In the genomic region with DNA sequence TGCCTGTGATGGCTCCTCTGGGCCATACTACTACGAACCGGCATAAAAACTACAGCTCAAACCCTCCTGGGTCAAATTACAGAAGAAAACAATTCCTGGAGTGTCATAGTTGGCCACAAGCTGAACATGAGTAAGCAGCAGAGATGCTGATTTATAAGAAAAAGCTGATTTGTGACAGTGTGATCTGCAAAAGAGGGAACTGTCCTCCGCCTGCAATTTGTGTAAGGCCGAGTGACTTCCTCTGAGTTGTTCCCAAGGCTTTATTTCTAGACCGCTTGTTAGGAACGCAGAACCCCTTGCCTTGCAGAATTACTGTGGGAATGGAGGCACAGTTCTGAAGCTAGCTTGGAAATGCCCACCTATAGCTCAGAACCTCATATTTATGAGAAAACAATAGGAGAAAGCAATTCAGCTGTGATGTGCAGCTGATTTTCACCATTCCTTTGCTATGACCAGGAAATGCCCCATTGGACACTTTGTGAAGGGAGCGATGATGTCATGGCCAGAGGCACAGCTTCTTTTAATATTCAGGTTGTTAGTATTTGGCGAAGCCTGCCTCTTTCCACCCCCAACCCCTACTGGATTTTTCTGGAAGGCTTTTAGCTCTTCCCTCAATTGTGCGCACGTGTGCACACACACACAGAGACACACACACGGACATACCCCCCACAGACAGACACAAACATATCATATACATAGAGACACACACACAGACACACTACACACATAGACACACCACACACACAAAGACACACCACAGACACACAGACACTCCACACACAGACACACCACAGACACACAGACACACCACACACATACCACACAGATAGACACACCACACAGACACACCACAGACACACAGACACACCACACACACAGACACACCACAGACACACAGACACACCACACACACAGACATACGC, we compare ENCODE assay signal across 8 cellular contexts. TPM values are rescaled to one million over a fixed set of nuclear protein-coding genes. Genes with fewer than 3 reads are reported as not detected.
DNase-seq lines count a peak whose midpoint lies in the region; ATAC-seq and TF ChIP-seq lines count a peak whose summit lies in the region.

No MANE protein-coding gene starts in this region.

- CTCF ChIA-PET in CD8-positive, alpha-beta memory T cell (lab: Charles Lee) = interaction anchor here (0.7 to 2.3 kb wide), 5 partner anchors 8 to 97 kb away, joined by 3 to 9 read pairs (median 5); no protein-coding TSS in a partner anchor
- CTCF ChIA-PET in mammary epithelial cell (lab: Charles Lee; ENCODE audit: low non-redundant PET) = interaction anchor here (0.6 to 1.2 kb wide), 6 partner anchors 10 to 1183 kb away, joined by 3 to 15 read pairs (median 4); no protein-coding TSS in a partner anchor

- in situ Hi-C loops in mammary epithelial cell (cut with MboI; ENCODE audit: low sequenced_read_pairs in 2 of 2) = loop anchor here in 1 of 2 donors (5.0 to 25.0 kb wide), 2 partner anchors 44 to 499 kb away; a partner anchor contains a TSS

- POLR2A ChIA-PET in CD8-positive, alpha-beta memory T cell (lab: Charles Lee) = no interaction called here

- TSS peak; percentile 77 for BruUV-seq in mammary epithelial cell (replicated peaks; lab: Mats Ljungman, UMichigan)

- intact Hi-C loops in mammary epithelial cell (cut with micrococcal nuclease) = loop anchor here (1.0 kb wide), 2 partner anchors 19 to 24 kb away; no protein-coding TSS in a partner anchor

- H3K9ac ChIP-seq in mammary epithelial cell (ENCODE audit: insufficient read depth, low read length) = peak overlapping the region; percentile 76

- dilution Hi-C loops in mammary epithelial cell (cut with HindIII; ENCODE audit: low sequenced_read_pairs) = no loop called here

- H3K4me1 Mint-ChIP-seq in CD8-positive, alpha-beta memory T cell = peaks cover 30 to 47% (median 31%) of the 10 kb centered on the region in 3 donors

- peak overlapping the region; percentile 8 for H3K27ac ChIP-seq in CD8-positive, alpha-beta memory T cell (ENCODE audit: low read depth, low read length)
- H3K27ac ChIP-seq in mammary epithelial cell (ENCODE audit: insufficient read depth, low read depth, low read length) = peak overlapping the region; percentile 95

- H3K4me1 ChIP-seq in CD8-positive, alpha-beta memory T cell (ENCODE audit: insufficient read depth, low read length) = peaks cover 21% of the 10 kb centered on the region
- peaks cover 49% of the 10 kb centered on the region for H3K4me1 ChIP-seq in mammary epithelial cell (ENCODE audit: insufficient read depth, low read length)

- H3K36me3 Mint-ChIP-seq in CD8-positive, alpha-beta memory T cell = no peaks in the 10 kb centered on the region

- WGBS in mammary epithelial cell (ENCODE audit: low coverage, missing lambda C conversion rate) = 50% methylated on average over 10 of the region's 12 CpGs

- no peak overlapping the region for H3K4me3 ChIP-seq in CD8-positive, alpha-beta memory T cell (ENCODE audit: low read length)
- no peak overlapping the region for H3K4me3 ChIP-seq in mammary epithelial cell (replicated peaks in 1 of 3; ENCODE audit: insufficient read depth in 1 of 3, low read depth in 2 of 3, low read length in 3 of 3)

- ATAC-seq in GM18873 (IDR thresholded peaks at IDR 0.05; ENCODE audit: low FRiP score, unreplicated experiment) = no peak

- H3K27me3 Mint-ChIP-seq in CD8-positive, alpha-beta memory T cell = peaks cover 0 to 1% of the 10 kb centered on the region in 2 donors

- TF ChIP-seq CTCF in mammary epithelial cell (conservative IDR thresholded peaks at IDR 0.05 in 1 of 2, IDR thresholded peaks at IDR 0.05 in 1 of 2; ENCODE audit: extremely low read depth in 1 of 2, insufficient read depth in 1 of 2, low read depth in 1 of 2, low read length in 2 of 2) = no peak

- H3K9me3 Mint-ChIP-seq in CD8-positive, alpha-beta memory T cell = no peaks in the 10 kb centered on the region

- no peaks in the 10 kb centered on the region for H3K27me3 ChIP-seq in CD8-positive, alpha-beta memory T cell (ENCODE audit: insufficient read depth, low read length, poor library complexity, severe bottlenecking)
- H3K27me3 ChIP-seq in mammary epithelial cell (ENCODE audit: insufficient read depth, low read length) = no peaks in the 10 kb centered on the region

- H3K27ac Mint-ChIP-seq in CD8-positive, alpha-beta memory T cell = peak overlapping the region in 1 of 8 donors; percentile 11

- peak overlapping the region; percentile 71 for H3K4me2 ChIP-seq in mammary epithelial cell (ENCODE audit: insufficient read depth, low read depth, low read length)

- H3K79me2 ChIP-seq in mammary epithelial cell (ENCODE audit: insufficient read depth, low read length) = no peaks in the 10 kb centered on the region

- no peak overlapping the region for H2AFZ ChIP-seq in mammary epithelial cell (ENCODE audit: low read depth, low read length)

- no peak overlapping the region for H3K4me3 Mint-ChIP-seq in CD8-positive, alpha-beta memory T cell

- no peaks in the 10 kb centered on the region for H3K9me3 ChIP-seq in CD8-positive, alpha-beta memory T cell (ENCODE audit: low read length)
- no peaks in the 10 kb centered on the region for H3K9me3 ChIP-seq in mammary epithelial cell (replicated peaks; ENCODE audit: insufficient read depth, low read length)

- H4K20me1 ChIP-seq in mammary epithelial cell (ENCODE audit: insufficient read depth, low read length) = no peaks in the 10 kb centered on the region

- no peaks in the 10 kb centered on the region for H3K36me3 ChIP-seq in CD8-positive, alpha-beta memory T cell (ENCODE audit: insufficient read depth, low read length)
- H3K36me3 ChIP-seq in mammary epithelial cell (ENCODE audit: insufficient read depth, low read length) = no peaks in the 10 kb centered on the region

- no peak for DNase-seq in CD8-positive, alpha-beta memory T cell
- DNase-seq in MV-4-11 (lab: John Stamatoyannopoulos, UW) (peak; percentile 87), mammary epithelial cell (peak; percentile 85), myocyte (ENCODE audit: low read depth) (peak; percentile 90), NCI-H146 (lab: John Stamatoyannopoulos, UW) (no peak), NCI-H1105 (lab: John Stamatoyannopoulos, UW) (no peak), mesenteric fat pad (ENCODE audit: low spot score) (no peak)

RNA-seq across cellular contexts. Expression of a gene that starts 47.6 kb away (rescaled TPM):
- total RNA-seq in CD8-positive, alpha-beta memory T cell = 10 to 100 TPM; 52.3 to 57.2 TPM
- 29.0 TPM for polyA plus RNA-seq in CD8-positive, alpha-beta memory T cell
- total RNA-seq in mammary epithelial cell (10 to 100 TPM; 16.3 to 37.5 TPM), myocyte (32.8 and 40.8 TPM in 2 replicates), mesenteric fat pad (9.9 TPM)
- 21.0 TPM for polyA plus RNA-seq in mammary epithelial cell
- polyA minus RNA-seq in mammary epithelial cell = 11.8 TPM
- polyA plus RNA-seq in myocyte (2012) = 32.6 TPM

Comparison
In these comparisons a context has a peak if more than half of its experiments do, and no peak if none do; other contexts are left out.
1. DNase-seq: peak in MV-4-11 (single experiment), mammary epithelial cell (single experiment) and myocyte (single experiment); none in CD8-positive, alpha-beta memory T cell (0 of 5), NCI-H146 (single experiment), NCI-H1105 (single experiment) and mesenteric fat pad (single experiment).